In genomic region chr17:31593806-31594205, GRCh38 we compare ENCODE assay signal across 14 cellular contexts.
DNase-seq lines count a peak whose midpoint lies in the region; ATAC-seq and TF ChIP-seq lines count a peak whose summit lies in the region.
"Had no signal": no experiment of that assay in that cellular context is flagged by ENCODE, and none has a peak within 500 bp of the region (broad histone marks: within the 10 kb centered on the region; RNA-seq: fewer than 3 reads in every experiment).

No MANE protein-coding gene starts in this region.

- H3K27ac Mint-ChIP-seq in endodermal cell: no peak overlapping the region
- H3K27ac Mint-ChIP-seq: dendritic cell treated with granulocyte-macrophage colony-stimulating factor and Interleukin-4, amounts not matched to agents 40 ng/mL and 50 ng/mL, for 4 days had no signal

- H3K4me3 Mint-ChIP-seq in endodermal cell: no peak overlapping the region
- H3K4me3 Mint-ChIP-seq: dendritic cell treated with granulocyte-macrophage colony-stimulating factor and Interleukin-4, amounts not matched to agents 40 ng/mL and 50 ng/mL, for 4 days had no signal

- no peak overlapping the region for H3K9ac ChIP-seq in endodermal cell (ENCODE audit: extremely low read depth, low read length, poor library complexity, severe bottlenecking)

- peaks cover 19% of the 10 kb centered on the region for H3K36me3 Mint-ChIP-seq in endodermal cell (ENCODE audit: low read depth)

- H3K9me3 ChIP-seq in gastrocnemius medialis (no peaks in the 10 kb centered on the region), endodermal cell (ENCODE audit: control insufficient read depth, low read length) (no peaks in the 10 kb centered on the region)

- TF ChIP-seq CTCF in fibroblast of the aortic adventitia (IDR thresholded peaks at IDR 0.05; ENCODE audit: insufficient read depth, low read length): no peak
- no peak for TF ChIP-seq CTCF in gastrocnemius medialis (IDR thresholded peaks at IDR 0.05 in 4 of 5, conservative IDR thresholded peaks at IDR 0.05 in 1 of 5)
- TF ChIP-seq CTCF in endodermal cell (conservative IDR thresholded peaks at IDR 0.05): no peak

- H3K4me3 ChIP-seq in fibroblast of the aortic adventitia (ENCODE audit: low read depth, low read length) (no peak overlapping the region), gastrocnemius medialis (no peak overlapping the region), endodermal cell (ENCODE audit: low read length) (no peak overlapping the region)

- peak overlapping the region; percentile 65 to 79 (median 74) for H3K27ac ChIP-seq in gastrocnemius medialis
- no peak overlapping the region for H3K27ac ChIP-seq in endodermal cell (ENCODE audit: low read depth, low read length)

- intact Hi-C loops in gastrocnemius medialis (cut with DNase I; ENCODE audit: low total_unique reads): no loop called here

- H3K27me3 Mint-ChIP-seq in endodermal cell (ENCODE audit: insufficient read depth): no peaks in the 10 kb centered on the region
- H3K27me3 Mint-ChIP-seq: dendritic cell treated with granulocyte-macrophage colony-stimulating factor and Interleukin-4, amounts not matched to agents 40 ng/mL and 50 ng/mL, for 4 days had no signal

- H3K36me3 ChIP-seq in gastrocnemius medialis (no peaks in the 10 kb centered on the region), endodermal cell (ENCODE audit: control insufficient read depth, insufficient read depth, low read length) (no peaks in the 10 kb centered on the region)

- H3K27me3 ChIP-seq in gastrocnemius medialis: no peaks in the 10 kb centered on the region
- no peaks in the 10 kb centered on the region for H3K27me3 ChIP-seq in endodermal cell (ENCODE audit: control insufficient read depth, insufficient read depth, low read length, poor library complexity, severe bottlenecking)

- H3K4me1 ChIP-seq in gastrocnemius medialis: peaks cover 17 to 29% of the 10 kb centered on the region in 2 donors
- no peaks in the 10 kb centered on the region for H3K4me1 ChIP-seq in endodermal cell (ENCODE audit: control insufficient read depth, insufficient read depth, low read length)

- peak; percentile 92 for DNase-seq in EH (ENCODE audit: low read depth)
- DNase-seq in NCI-H69 (lab: John Stamatoyannopoulos, UW): peak; percentile 21
- peak; percentile 41 for DNase-seq in fibroblast of the aortic adventitia (ENCODE audit: low read depth)
- DNase-seq in gastrocnemius medialis: peak; percentile 76 to 78
- no peak for DNase-seq in endodermal cell
- DNase-seq in left lobe of liver (ENCODE audit: low spot score): no peak
- DNase-seq: activated CD4-positive, CD25-positive, alpha-beta regulatory T cell treated with anti-CD3 and anti-CD28 coated beads, Interleukin-2, amount 50 U/mL, for 72 hours; hippocampal formation; NCI-H2029 treated with DMSO at 0.1 percent for 48 hours; SIG-M5; stimulated activated CD4-positive, alpha-beta T cell treated with anti-CD3 and anti-CD28 coated beads, Interleukin-12 subunit alpha, Interleukin-12 subunit beta, amount 100 ng/mL, for 4 hours had no signal

- in situ Hi-C loops in gastrocnemius medialis (cut with MboI; ENCODE audit: low sequenced_read_pairs in 4 of 4): no loop called here

- H3K9me3 Mint-ChIP-seq in endodermal cell: no peaks in the 10 kb centered on the region
- H3K9me3 Mint-ChIP-seq: dendritic cell treated with granulocyte-macrophage colony-stimulating factor and Interleukin-4, amounts not matched to agents 40 ng/mL and 50 ng/mL, for 4 days had no signal

- 94% methylated on average over 4 to 7 of the region's 7 CpGs for WGBS in endodermal cell (ENCODE audit: insufficient coverage in 1 of 2, insufficient read length in 1 of 2), 2 experiments

- ATAC-seq in gastrocnemius medialis (peak; percentile 77 to 84), GM18511 (IDR thresholded peaks at IDR 0.05; ENCODE audit: unreplicated experiment) (no peak), GM18520 (IDR thresholded peaks at IDR 0.05; ENCODE audit: unreplicated experiment) (no peak), left lobe of liver (no peak)

- H3K4me1 Mint-ChIP-seq in endodermal cell: peaks cover 7% of the 10 kb centered on the region

- TF ChIP-seq POLR2A in gastrocnemius medialis (IDR thresholded peaks at IDR 0.05): no peak

Comparison
In these comparisons a context has a peak if more than half of its experiments do, and no peak if none do; other contexts are left out.
1. DNase-seq: peak in EH (single experiment), NCI-H69 (single experiment), fibroblast of the aortic adventitia (single experiment) and gastrocnemius medialis (2 of 2); none in endodermal cell (single experiment) and left lobe of liver (single experiment).
2. ATAC-seq: peak in gastrocnemius medialis (2 of 2); none in GM18511 (single experiment), GM18520 (single experiment) and left lobe of liver (single experiment).